Comparison of ENCODE assay signal across 31 cellular contexts in genomic region chr2:220842901-220843665, GRCh38.
"Had no signal": no experiment of that assay in that cellular context is flagged by ENCODE, and none has a peak within 500 bp of the region (broad histone marks: within the 10 kb centered on the region; RNA-seq: fewer than 3 reads in every experiment).

No MANE protein-coding gene starts in this region.

- H3K4me3 ChIP-seq: neural progenitor cell, ovary, psoas muscle, skin epidermis, smooth muscle cell, spleen, suprapubic skin, testis, tibial artery, transverse colon, upper lobe of right lung, uterus had no signal

- H3K4me1 Mint-ChIP-seq: natural killer cell; nephron; stimulated activated memory B cell treated with anti-CD40 and anti-IgM and Interleukin-4, amounts not matched to agents 10 μg/mL and 1 μg/mL and 100 μg/mL, for 72 hours; stimulated activated naive CD8-positive, alpha-beta T cell treated with anti-CD3 and anti-CD28 coated beads, Interleukin-15, amount 100 ng/mL, for 72 hours had no signal

- H3K4me3 Mint-ChIP-seq: natural killer cell; nephron; neural progenitor cell; stimulated activated memory B cell treated with anti-CD40 and anti-IgM and Interleukin-4, amounts not matched to agents 10 μg/mL and 1 μg/mL and 100 μg/mL, for 72 hours; stimulated activated naive CD8-positive, alpha-beta T cell treated with anti-CD3 and anti-CD28 coated beads, Interleukin-15, amount 100 ng/mL, for 72 hours; type B pancreatic cell had no signal

- H3K9me3 ChIP-seq: ovary, psoas muscle, spleen, suprapubic skin, testis, tibial artery, transverse colon, upper lobe of right lung, uterus had no signal

- H3K27me3 Mint-ChIP-seq: stimulated activated memory B cell treated with anti-CD40 and anti-IgM and Interleukin-4, amounts not matched to agents 10 μg/mL and 1 μg/mL and 100 μg/mL, for 72 hours; stimulated activated naive CD8-positive, alpha-beta T cell treated with anti-CD3 and anti-CD28 coated beads, Interleukin-15, amount 100 ng/mL, for 72 hours had no signal

- DNase-seq: natural killer cell; occipital lobe; ovary; posterior cingulate gyrus; psoas muscle; right cardiac atrium; spleen; stimulated activated CD4-positive, alpha-beta T cell treated with anti-CD3 and anti-CD28 coated beads, Interleukin-12 subunit alpha, Interleukin-12 subunit beta, amount 100 ng/mL, for 4 hours; stimulated activated CD4-positive, alpha-beta T cell treated with anti-CD3 and anti-CD28 coated beads, Interleukin-1b, Interleukin-23, amount 100 ng/mL, for 48 hours; stimulated activated CD4-positive, alpha-beta T cell treated with anti-CD3 and anti-CD28 coated beads, Interleukin-4, amount 100 ng/mL, for 1 hour; stimulated activated CD4-positive, alpha-beta T cell treated with anti-CD3 and anti-CD28 coated beads, Interleukin-4, amount 100 ng/mL, for 4 hours; stimulated activated CD8-positive, alpha-beta memory T cell treated with anti-CD3 and anti-CD28 coated beads, Interleukin-4, amount 100 ng/mL, for 48 hours; stimulated activated naive CD4-positive, alpha-beta T cell; stimulated activated naive CD8-positive, alpha-beta T cell treated with anti-CD3 and anti-CD28 coated beads, Interleukin-15, amount 100 ng/mL, for 72 hours; stimulated activated naive CD8-positive, alpha-beta T cell treated with anti-CD3 and anti-CD28 coated beads, Interleukin-15, Interleukin-2, amounts not matched to agents 100 U/mL and 50 U/mL, for 24 hours; substantia nigra; testis; tibial artery; transverse colon; upper lobe of right lung; uterus had no signal

- H3K4me1 ChIP-seq: parathyroid adenoma, psoas muscle, spleen, suprapubic skin, testis, tibial artery, transverse colon, upper lobe of right lung, uterus had no signal

- H3K36me3 ChIP-seq: neural progenitor cell, ovary, spleen, suprapubic skin, tibial artery, transverse colon, upper lobe of right lung, uterus had no signal

- H3K27ac ChIP-seq: neural progenitor cell, ovary, parathyroid adenoma, psoas muscle, skin epidermis, spleen, suprapubic skin, testis, tibial artery, transverse colon, upper lobe of right lung, uterus had no signal

- H3K27ac Mint-ChIP-seq: natural killer cell; nephron; neural progenitor cell; progenitor cell of endocrine pancreas; stimulated activated memory B cell treated with anti-CD40 and anti-IgM and Interleukin-4, amounts not matched to agents 10 μg/mL and 1 μg/mL and 100 μg/mL, for 72 hours; stimulated activated naive CD8-positive, alpha-beta T cell treated with anti-CD3 and anti-CD28 coated beads, Interleukin-15, amount 100 ng/mL, for 72 hours; type B pancreatic cell had no signal

- H2AFZ ChIP-seq: neural progenitor cell, parathyroid adenoma had no signal

- H3K4me2 ChIP-seq: neural progenitor cell, smooth muscle cell had no signal

- H3K27me3 ChIP-seq: neural progenitor cell, ovary, spleen, suprapubic skin, testis, tibial artery, transverse colon, upper lobe of right lung, uterus had no signal

- ATAC-seq: natural killer cell; psoas muscle; right cardiac atrium; sciatic nerve; stimulated activated memory B cell treated with anti-CD40 and anti-IgM and Interleukin-4, amounts not matched to agents 10 μg/mL and 1 μg/mL and 100 μg/mL, for 72 hours; stimulated activated naive CD8-positive, alpha-beta T cell treated with anti-CD3 and anti-CD28 coated beads, Interleukin-15, amount 100 ng/mL, for 72 hours; stimulated activated naive CD8-positive, alpha-beta T cell treated with anti-CD3 and anti-CD28 coated beads, Interleukin-15, Interleukin-2, amounts not matched to agents 100 U/mL and 50 U/mL, for 24 hours; upper lobe of right lung had no signal

- H3K9me3 Mint-ChIP-seq: stimulated activated naive CD8-positive, alpha-beta T cell treated with anti-CD3 and anti-CD28 coated beads, Interleukin-15, amount 100 ng/mL, for 72 hours; type B pancreatic cell had no signal

- H3K79me2 ChIP-seq: parathyroid adenoma had no signal

- H3K36me3 Mint-ChIP-seq: natural killer cell; neural progenitor cell; stimulated activated memory B cell treated with anti-CD40 and anti-IgM and Interleukin-4, amounts not matched to agents 10 μg/mL and 1 μg/mL and 100 μg/mL, for 72 hours; type B pancreatic cell had no signal

- H3K9ac ChIP-seq: neural progenitor cell, parathyroid adenoma had no signal
